ENCODE assay signal across 10 cellular contexts in genomic region chr16:28258571-28258970, GRCh38. TPM values are rescaled to one million over a fixed set of nuclear protein-coding genes. Genes with fewer than 3 reads are reported as not detected.
DNase-seq lines count a peak whose midpoint lies in the region; ATAC-seq and TF ChIP-seq lines count a peak whose summit lies in the region.
"Had no signal": no experiment of that assay in that cellular context is flagged by ENCODE, and none has a peak within 500 bp of the region (broad histone marks: within the 10 kb centered on the region; RNA-seq: fewer than 3 reads in every experiment).

No MANE protein-coding gene starts in this region.

- no peak for TF ChIP-seq CTCF in nephron progenitor cell (IDR thresholded peaks at IDR 0.05)

- H3K4me3 Mint-ChIP-seq in nephron progenitor cell (no peak overlapping the region), T-helper 17 cell (no peak overlapping the region)
- H3K4me3 Mint-ChIP-seq in activated T-helper 17 cell treated with anti-CD3 and anti-CD28 coated beads, Interleukin-2, amount 50 U/mL, for 72 hours: no peak overlapping the region

- H3K4me1 Mint-ChIP-seq in nephron progenitor cell (peaks cover 40% of the 10 kb centered on the region), T-helper 17 cell (peaks cover 9% of the 10 kb centered on the region)
- peaks cover 6% of the 10 kb centered on the region for H3K4me1 Mint-ChIP-seq in activated T-helper 17 cell treated with anti-CD3 and anti-CD28 coated beads, Interleukin-2, amount 50 U/mL, for 72 hours

- DNase-seq in AG20443 (ENCODE audit: low spot score): peak; percentile 62
- peak; percentile 28 for DNase-seq in NCI-H69 (lab: John Stamatoyannopoulos, UW)
- DNase-seq in fibroblast of peridontal ligament (ENCODE audit: extremely low read depth): peak; percentile 11
- DNase-seq in nephron progenitor cell: peak; percentile 37
- no peak for DNase-seq in activated CD4-positive, alpha-beta T cell treated with anti-CD3 and anti-CD28 coated beads, Interleukin-2, amount 50 U/mL, for 1 hour
- no peak for DNase-seq in SW 1271 (lab: John Stamatoyannopoulos, UW)
- DNase-seq in T-helper 17 cell: no peak
- DNase-seq: NCI-H1436 treated with DMSO at 0.1 percent for 48 hours had no signal

- no peaks in the 10 kb centered on the region for H3K9me3 Mint-ChIP-seq in nephron progenitor cell
- no peaks in the 10 kb centered on the region for H3K9me3 Mint-ChIP-seq in activated T-helper 17 cell treated with anti-CD3 and anti-CD28 coated beads, Interleukin-2, amount 50 U/mL, for 72 hours

- H3K27me3 Mint-ChIP-seq in nephron progenitor cell (ENCODE audit: low read depth, poor library complexity) (peaks cover 7% of the 10 kb centered on the region), T-helper 17 cell (peaks cover 10% of the 10 kb centered on the region)
- peaks cover 11% of the 10 kb centered on the region for H3K27me3 Mint-ChIP-seq in activated T-helper 17 cell treated with anti-CD3 and anti-CD28 coated beads, Interleukin-2, amount 50 U/mL, for 72 hours

- H3K36me3 Mint-ChIP-seq in nephron progenitor cell (ENCODE audit: low read depth) (no peaks in the 10 kb centered on the region), T-helper 17 cell (ENCODE audit: low read depth) (peaks cover 7% of the 10 kb centered on the region)
- no peaks in the 10 kb centered on the region for H3K36me3 Mint-ChIP-seq in activated T-helper 17 cell treated with anti-CD3 and anti-CD28 coated beads, Interleukin-2, amount 50 U/mL, for 72 hours (ENCODE audit: low read depth)

- ATAC-seq in T-helper 17 cell: no peak
- no peak for ATAC-seq in activated T-helper 17 cell treated with anti-CD3 and anti-CD28 coated beads, Interleukin-2, amount 50 U/mL, for 72 hours (replicated peaks)

- no peak overlapping the region for H3K27ac Mint-ChIP-seq in nephron progenitor cell
- no peak overlapping the region for H3K27ac Mint-ChIP-seq in T-helper 17 cell
- no peak overlapping the region for H3K27ac Mint-ChIP-seq in activated T-helper 17 cell treated with anti-CD3 and anti-CD28 coated beads, Interleukin-2, amount 50 U/mL, for 72 hours

- no peaks in the 10 kb centered on the region for H3K9me3 ChIP-seq in T-helper 17 cell (ENCODE audit: control insufficient read depth, low read length, poor library complexity, severe bottlenecking)
- H3K9me3 ChIP-seq: SJSA1 had no signal

RNA-seq across cellular contexts. Expression of gene SBK1, which starts 33.8 kb away (rescaled TPM):
- total RNA-seq in T-helper 17 cell: 10 to 100 TPM; 14.7 to 17.7 TPM
- 10 to 100 TPM in 1 of 2 donors, 1 to 10 TPM in 1; 1.7 to 17.6 TPM for total RNA-seq in activated T-helper 17 cell treated with anti-CD3 and anti-CD28 coated beads, Interleukin-2, amount 50 U/mL, for 72 hours
- total RNA-seq: SJSA1 had no signal

RNA-seq across cellular contexts. Expression of gene XPO6, which starts 46.8 kb away (rescaled TPM):
- total RNA-seq in T-helper 17 cell: 100 to 1,000 TPM; 308 to 310 TPM
- total RNA-seq in activated T-helper 17 cell treated with anti-CD3 and anti-CD28 coated beads, Interleukin-2, amount 50 U/mL, for 72 hours: 100 to 1,000 TPM; 238 to 263 TPM

Comparison
In these comparisons a context has a peak if more than half of its experiments do, and no peak if none do; other contexts are left out.
1. DNase-seq: peak in AG20443 (single experiment), NCI-H69 (single experiment), fibroblast of peridontal ligament (single experiment) and nephron progenitor cell (single experiment); none in activated CD4-positive, alpha-beta T cell treated with anti-CD3 and anti-CD28 coated beads, Interleukin-2, amount 50 U/mL, for 1 hour (single experiment), SW 1271 (0 of 2) and T-helper 17 cell (0 of 3).